In the genomic region with DNA sequence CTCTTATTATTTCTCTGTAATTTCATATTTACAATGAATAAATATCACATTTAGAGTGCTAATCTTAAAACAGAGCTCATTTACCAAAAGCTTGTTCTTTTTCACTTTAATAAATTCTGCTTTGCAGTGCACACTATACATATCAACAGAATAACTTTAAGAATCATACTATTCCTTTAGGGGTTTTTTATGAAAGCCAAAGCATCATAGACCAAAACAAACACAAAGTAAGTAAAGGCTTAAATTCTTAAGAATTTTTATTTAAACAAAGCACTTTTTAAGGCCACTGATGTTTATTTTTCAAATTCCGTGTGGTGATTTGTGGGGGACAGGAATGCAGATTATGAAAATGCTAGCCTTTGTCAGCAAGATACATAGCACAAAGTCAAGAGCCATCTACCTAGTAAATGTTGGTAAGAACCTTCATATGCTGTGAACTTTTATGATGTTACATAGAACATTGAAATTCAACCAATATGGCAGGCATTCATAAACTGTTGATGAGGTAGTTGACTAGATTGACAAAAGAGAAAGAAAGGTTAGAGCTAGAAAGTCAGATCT, we compare ENCODE assay signal across 1 cellular context.
A peak's percentile ranks its signal among the peaks of the same experiment; 100 is the strongest.
TF ChIP-seq lines count a peak whose summit lies in the region.

No MANE protein-coding gene starts in this region.

TF ChIP-seq in HepG2, 621 proteins besides CTCF, POLR2A, EP300 and RAD21:
- TF ChIP-seq TEAD3 (CRISPR knock-in tag; optimal IDR thresholded peaks at IDR 0.05; ENCODE audit: borderline replicate concordance) = peak; percentile 24
- TF ChIP-seq, protein P1, sequence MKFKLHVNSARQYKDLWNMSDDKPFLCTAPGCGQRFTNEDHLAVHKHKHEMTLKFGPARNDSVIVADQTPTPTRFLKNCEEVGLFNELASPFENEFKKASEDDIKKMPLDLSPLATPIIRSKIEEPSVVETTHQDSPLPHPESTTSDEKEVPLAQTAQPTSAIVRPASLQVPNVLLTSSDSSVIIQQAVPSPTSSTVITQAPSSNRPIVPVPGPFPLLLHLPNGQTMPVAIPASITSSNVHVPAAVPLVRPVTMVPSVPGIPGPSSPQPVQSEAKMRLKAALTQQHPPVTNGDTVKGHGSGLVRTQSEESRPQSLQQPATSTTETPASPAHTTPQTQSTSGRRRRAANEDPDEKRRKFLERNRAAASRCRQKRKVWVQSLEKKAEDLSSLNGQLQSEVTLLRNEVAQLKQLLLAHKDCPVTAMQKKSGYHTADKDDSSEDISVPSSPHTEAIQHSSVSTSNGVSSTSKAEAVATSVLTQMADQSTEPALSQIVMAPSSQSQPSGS (CRISPR knock-in tag; IDR thresholded peaks at IDR 0.05) = no peak
- no peak for TF ChIP-seq FOXA1 (IDR thresholded peaks at IDR 0.05)
- peak; percentile 50; the same call in 1 of the 2 replicates for TF ChIP-seq FOXA1 (CRISPR knock-in tag; IDR thresholded peaks at IDR 0.05)
- no peak for TF ChIP-seq IRF2 (CRISPR knock-in tag; IDR thresholded peaks at IDR 0.05)
- TF ChIP-seq SALL1 (CRISPR knock-in tag; IDR thresholded peaks at IDR 0.05) = no peak
- no peak for TF ChIP-seq MIER3 (CRISPR knock-in tag; IDR thresholded peaks at IDR 0.05; ENCODE audit: borderline replicate concordance)
- TF ChIP-seq MLX (CRISPR knock-in tag; IDR thresholded peaks at IDR 0.05) = no peak
- no peak for TF ChIP-seq SOX13 (IDR thresholded peaks at IDR 0.05)
- TF ChIP-seq SOX13 (CRISPR knock-in tag; conservative IDR thresholded peaks at IDR 0.05 in 1 of 2, IDR thresholded peaks at IDR 0.05 in 1 of 2) = peak in 1 of 2 experiments; percentile 46; a peak in 1 of 4 replicates
- no peak for TF ChIP-seq ZNF792 (CRISPR knock-in tag; IDR thresholded peaks at IDR 0.05)
- no peak for TF ChIP-seq GTF2F1 (IDR thresholded peaks at IDR 0.05; ENCODE audit: low read length)
